In genomic region chr2:231716641-231717280, GRCh38 we compare ENCODE assay signal across 2 cellular contexts.
TF ChIP-seq lines count a peak whose summit lies in the region.

No MANE protein-coding gene starts in this region.

TF ChIP-seq in SK-N-SH, 30 proteins besides CTCF, POLR2A, EP300 and RAD21 (continued from another document):
- TF ChIP-seq, protein P1, sequence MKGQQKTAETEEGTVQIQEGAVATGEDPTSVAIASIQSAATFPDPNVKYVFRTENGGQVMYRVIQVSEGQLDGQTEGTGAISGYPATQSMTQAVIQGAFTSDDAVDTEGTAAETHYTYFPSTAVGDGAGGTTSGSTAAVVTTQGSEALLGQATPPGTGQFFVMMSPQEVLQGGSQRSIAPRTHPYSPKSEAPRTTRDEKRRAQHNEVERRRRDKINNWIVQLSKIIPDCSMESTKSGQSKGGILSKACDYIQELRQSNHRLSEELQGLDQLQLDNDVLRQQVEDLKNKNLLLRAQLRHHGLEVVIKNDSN (IDR thresholded peaks at IDR 0.05; ENCODE audit: borderline replicate concordance, low read depth): no peak
- TF ChIP-seq MAX (IDR thresholded peaks at IDR 0.05; ENCODE audit: low read depth) (no peak), RCOR1 (IDR thresholded peaks at IDR 0.05; ENCODE audit: low read length) (no peak), NFIC (IDR thresholded peaks at IDR 0.05; ENCODE audit: borderline replicate concordance) (no peak), TAF1 (IDR thresholded peaks at IDR 0.05; ENCODE audit: borderline replicate concordance, low read depth, low read length) (no peak)

TF ChIP-seq in SK-N-SH treated with all-trans-retinoic acid at 6 μM for 48 hours, 23 proteins besides CTCF, POLR2A, EP300 and RAD21 (continued from another document):
- TF ChIP-seq OSR1 (CRISPR knock-in tag; IDR thresholded peaks at IDR 0.05) (no peak), TSHZ2 (CRISPR knock-in tag; IDR thresholded peaks at IDR 0.05) (no peak), ZC3H10 (CRISPR knock-in tag; IDR thresholded peaks at IDR 0.05) (no peak), CSDC2 (CRISPR knock-in tag; IDR thresholded peaks at IDR 0.05) (no peak), CREB5 (CRISPR knock-in tag; IDR thresholded peaks at IDR 0.05; ENCODE audit: low read depth) (no peak), ISL1 (CRISPR knock-in tag; IDR thresholded peaks at IDR 0.05) (no peak), TOX (CRISPR knock-in tag; IDR thresholded peaks at IDR 0.05; ENCODE audit: borderline replicate concordance) (no peak), POU6F1 (CRISPR knock-in tag; IDR thresholded peaks at IDR 0.05; ENCODE audit: borderline replicate concordance, low read depth) (no peak), SNAI2 (CRISPR knock-in tag; IDR thresholded peaks at IDR 0.05) (no peak)
